Comparison of ENCODE assay signal across 8 cellular contexts in the genomic region with DNA sequence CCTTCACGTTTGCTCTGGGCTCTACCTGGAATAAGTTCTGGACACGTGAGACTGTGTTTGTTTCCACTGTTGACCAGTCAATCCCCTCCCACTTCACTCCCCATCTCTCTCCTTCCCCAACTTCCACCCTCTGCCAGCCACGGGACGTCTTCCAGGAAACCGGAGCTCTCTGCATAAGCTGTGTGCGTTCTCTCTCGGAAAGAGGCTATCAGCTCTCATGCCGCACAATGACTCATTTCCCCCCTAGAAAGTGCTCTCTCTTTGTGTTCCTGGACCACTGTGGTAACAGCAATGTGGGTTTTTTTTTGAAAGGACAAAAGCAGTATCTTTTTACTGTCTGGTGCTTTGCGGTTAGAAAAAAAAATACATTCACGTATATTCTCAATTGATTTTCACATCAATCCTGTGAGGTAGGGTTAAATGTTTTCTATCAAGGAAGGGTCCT. TPM values are rescaled to one million over a fixed set of nuclear protein-coding genes. Genes with fewer than 3 reads are reported as not detected.
DNase-seq lines count a peak whose midpoint lies in the region; ATAC-seq and TF ChIP-seq lines count a peak whose summit lies in the region.

No MANE protein-coding gene starts in this region.

- peaks cover 47% of the 10 kb centered on the region for H3K4me1 Mint-ChIP-seq in activated T-helper 1 cell treated with anti-CD3 and anti-CD28 coated beads, Interleukin-12 subunit alpha, Interleukin-12 subunit beta, Interleukin-2, Interleukin-4 antibody, amounts not matched to agents 30 ng/mL and 10 ng/mL and 1 ng/mL, durations not matched to agents 14 hours and 24 hours and 36 hours (ENCODE audit: low read depth)

- H3K4me1 ChIP-seq in lung (ENCODE audit: control insufficient read depth in 2 of 2, insufficient read depth in 2 of 2, low read length in 2 of 2) = peaks cover 0 to 2% of the 10 kb centered on the region in 2 donors
- H3K4me1 ChIP-seq in tibial nerve = no peaks in the 10 kb centered on the region

- H3K27me3 ChIP-seq in MG63 (no peaks in the 10 kb centered on the region; the same call in 1 of the 2 replicates), lung (ENCODE audit: control insufficient read depth, insufficient read depth) (no peaks in the 10 kb centered on the region), tibial nerve (peaks cover 0 to 7% of the 10 kb centered on the region in 2 donors)

- no peaks in the 10 kb centered on the region for H3K36me3 Mint-ChIP-seq in activated T-helper 1 cell treated with anti-CD3 and anti-CD28 coated beads, Interleukin-12 subunit alpha, Interleukin-12 subunit beta, Interleukin-2, Interleukin-4 antibody, amounts not matched to agents 30 ng/mL and 10 ng/mL and 1 ng/mL, durations not matched to agents 14 hours and 24 hours and 36 hours (ENCODE audit: low read depth)

- peak; percentile 65 for DNase-seq in EH (ENCODE audit: low read depth)
- peak; percentile 72 for DNase-seq in MG63
- peak; percentile 51 for DNase-seq in activated T-helper 1 cell treated with anti-CD3 and anti-CD28 coated beads, Interleukin-12 subunit alpha, Interleukin-12 subunit beta, Interleukin-2, Interleukin-4 antibody, amounts not matched to agents 30 ng/mL and 10 ng/mL and 1 ng/mL, durations not matched to agents 14 hours and 24 hours and 36 hours (ENCODE audit: low spot score)
- no peak for DNase-seq in lung (ENCODE audit: low spot score)
- no peak for DNase-seq in tibial nerve (ENCODE audit: low spot score in 2 of 2)
- no peak for DNase-seq in 8988T

- H3K4me3 ChIP-seq in MG63 (no peak overlapping the region), lung (no peak overlapping the region), tibial nerve (no peak overlapping the region)

- TF ChIP-seq CTCF in lung (IDR thresholded peaks at IDR 0.05; ENCODE audit: control extremely low read depth, extremely low read depth) (no peak), tibial nerve (IDR thresholded peaks at IDR 0.05) (no peak)

- no peak for TF ChIP-seq POLR2A in tibial nerve (IDR thresholded peaks at IDR 0.05)

- H3K4me3 Mint-ChIP-seq in activated T-helper 1 cell treated with anti-CD3 and anti-CD28 coated beads, Interleukin-12 subunit alpha, Interleukin-12 subunit beta, Interleukin-2, Interleukin-4 antibody, amounts not matched to agents 30 ng/mL and 10 ng/mL and 1 ng/mL, durations not matched to agents 14 hours and 24 hours and 36 hours = peak overlapping the region; percentile 8

- TF ChIP-seq EP300 in tibial nerve (IDR thresholded peaks at IDR 0.05) = no peak

- H3K27ac Mint-ChIP-seq in activated T-helper 1 cell treated with anti-CD3 and anti-CD28 coated beads, Interleukin-12 subunit alpha, Interleukin-12 subunit beta, Interleukin-2, Interleukin-4 antibody, amounts not matched to agents 30 ng/mL and 10 ng/mL and 1 ng/mL, durations not matched to agents 14 hours and 24 hours and 36 hours = peak overlapping the region; percentile 64

- H3K36me3 ChIP-seq in MG63 = no peaks in the 10 kb centered on the region
- H3K36me3 ChIP-seq in lung (ENCODE audit: control insufficient read depth in 2 of 2, insufficient read depth in 2 of 2, low read length in 2 of 2) = no peaks in the 10 kb centered on the region
- no peaks in the 10 kb centered on the region for H3K36me3 ChIP-seq in tibial nerve

- 1 to 7% methylated on average over 10 of the region's 10 CpGs for WGBS in lung, 2 donors
- 12 to 18% methylated on average over 10 of the region's 10 CpGs for WGBS in tibial nerve, 2 donors

- peaks cover 26% of the 10 kb centered on the region for H3K27me3 Mint-ChIP-seq in activated T-helper 1 cell treated with anti-CD3 and anti-CD28 coated beads, Interleukin-12 subunit alpha, Interleukin-12 subunit beta, Interleukin-2, Interleukin-4 antibody, amounts not matched to agents 30 ng/mL and 10 ng/mL and 1 ng/mL, durations not matched to agents 14 hours and 24 hours and 36 hours (ENCODE audit: insufficient read depth)

- intact Hi-C loops in activated T-helper 1 cell treated with anti-CD3 and anti-CD28 coated beads, Interleukin-12 subunit alpha, Interleukin-12 subunit beta, Interleukin-2, Interleukin-4 antibody, amounts not matched to agents 30 ng/mL and 10 ng/mL and 1 ng/mL, durations not matched to agents 14 hours and 24 hours and 36 hours (cut with micrococcal nuclease) = loop anchor here (1.0 to 10.0 kb wide), 13 partner anchors 10 to 401 kb away; a partner anchor contains a TSS

- no peaks in the 10 kb centered on the region for H3K9me3 Mint-ChIP-seq in activated T-helper 1 cell treated with anti-CD3 and anti-CD28 coated beads, Interleukin-12 subunit alpha, Interleukin-12 subunit beta, Interleukin-2, Interleukin-4 antibody, amounts not matched to agents 30 ng/mL and 10 ng/mL and 1 ng/mL, durations not matched to agents 14 hours and 24 hours and 36 hours

- H3K9me3 ChIP-seq in MG63 (no peaks in the 10 kb centered on the region), lung (ENCODE audit: control insufficient read depth in 2 of 2, insufficient read depth in 1 of 2, low read length in 1 of 2) (peaks cover 0 to 2% of the 10 kb centered on the region in 2 donors), tibial nerve (no peaks in the 10 kb centered on the region)

- ATAC-seq in GM21526 (IDR thresholded peaks at IDR 0.05; ENCODE audit: low FRiP score, unreplicated experiment) (peak; percentile 74), lung (ENCODE audit: insufficient read depth, low FRiP score) (peak; percentile 67), GM18520 (IDR thresholded peaks at IDR 0.05; ENCODE audit: unreplicated experiment) (no peak)

- no peak overlapping the region for H3K27ac ChIP-seq in lung (ENCODE audit: low read depth in 1 of 2, low read length in 1 of 2)
- no peak overlapping the region for H3K27ac ChIP-seq in tibial nerve

RNA-seq across cellular contexts. Expression of a gene that starts 10.2 kb away (rescaled TPM):
- not detected in 2 replicates for total RNA-seq in MG63 (2014; rRNA removed; shearing (Covaris generic); ENCODE audit: low replicate concordance)
- total RNA-seq in activated T-helper 1 cell treated with anti-CD3 and anti-CD28 coated beads, Interleukin-12 subunit alpha, Interleukin-12 subunit beta, Interleukin-2, Interleukin-4 antibody, amounts not matched to agents 30 ng/mL and 10 ng/mL and 1 ng/mL, durations not matched to agents 14 hours and 24 hours and 36 hours = not detected in 2 replicates
- total RNA-seq in lung = not detected
- polyA plus RNA-seq in lung = under 1 TPM in 1 of 2 donors, not detected in 1; 0.01 TPM
- total RNA-seq in tibial nerve = under 1 TPM in 2 of 4 donors, not detected in 2; 0.22 to 0.63 TPM

Comparison
In these comparisons a context has a peak if more than half of its experiments do, and no peak if none do; other contexts are left out.
1. DNase-seq: peak in EH (single experiment), MG63 (single experiment) and activated T-helper 1 cell treated with anti-CD3 and anti-CD28 coated beads, Interleukin-12 subunit alpha, Interleukin-12 subunit beta, Interleukin-2, Interleukin-4 antibody, amounts not matched to agents 30 ng/mL and 10 ng/mL and 1 ng/mL, durations not matched to agents 14 hours and 24 hours and 36 hours (single experiment); none in lung (single experiment), tibial nerve (0 of 2) and 8988T (single experiment).